In genomic region chr19:30228113-30228725, GRCh38 we compare ENCODE assay signal across 8 cellular contexts.
DNase-seq lines count a peak whose midpoint lies in the region; ATAC-seq and TF ChIP-seq lines count a peak whose summit lies in the region.

No MANE protein-coding gene starts in this region.

- H3K27me3 ChIP-seq in SK-N-SH (ENCODE audit: insufficient read depth) (peaks cover 13% of the 10 kb centered on the region), heart left ventricle (peaks cover 3 to 77% (median 47%) of the 10 kb centered on the region in 9 donors)

- intact Hi-C loops in heart left ventricle (cut with DNase I) (loop anchor here in 7 of 10 donors (5.0 to 10.0 kb wide), 6 partner anchors 177 to 427 kb away; no protein-coding TSS in a partner anchor), sciatic nerve (cut with DNase I) (loop anchor here (10.0 kb wide), 1 partner anchor 417 kb away; no protein-coding TSS in a partner anchor)

- H3K4me1 ChIP-seq in SK-N-SH (ENCODE audit: control insufficient read depth in 1 of 2, insufficient read depth in 2 of 2, low read depth in 1 of 2, low read length in 1 of 2) (peaks cover 7 to 32% of the 10 kb centered on the region in 2 experiments; a peak in 3 of 4 replicates), heart left ventricle (peaks cover 0 to 51% (median 15%) of the 10 kb centered on the region in 12 donors)

- TF ChIP-seq POLR2A in heart left ventricle (IDR thresholded peaks at IDR 0.05) = no peak

- CTCF ChIA-PET in SK-N-SH (lab: Yijun Ruan, JAX) = interaction anchor here (0.6 to 1.4 kb wide), 7 partner anchors 28 to 442 kb away, joined by 3 to 5 read pairs (median 3); no protein-coding TSS in a partner anchor

- H3K4me3 ChIP-seq in SK-N-SH (ENCODE audit: low read depth in 2 of 2, low read length in 1 of 2) (peak overlapping the region; percentile 57 to 71), heart left ventricle (peak overlapping the region; percentile 41 to 69 (median 56))

- POLR2A ChIA-PET in SK-N-SH (lab: Yijun Ruan, JAX) = no interaction called here

- no peak for TF ChIP-seq RAD21 in SK-N-SH (IDR thresholded peaks at IDR 0.05; ENCODE audit: low read length)

- H3K4me2 ChIP-seq in SK-N-SH = peak overlapping the region; percentile 89

- no peak overlapping the region for H2AFZ ChIP-seq in SK-N-SH (ENCODE audit: low read depth)

- TF ChIP-seq CTCF in SK-N-SH (IDR thresholded peaks at IDR 0.05) = no peak
- no peak for TF ChIP-seq CTCF in heart left ventricle (IDR thresholded peaks at IDR 0.05)

- peak overlapping the region in 1 of 2 experiments; percentile 89; a peak in 2 of 4 replicates for H3K27ac ChIP-seq in SK-N-SH (ENCODE audit: low read depth in 2 of 2, low read length in 1 of 2)
- peak overlapping the region in 6 of 12 donors; percentile 25 to 82 (median 55) for H3K27ac ChIP-seq in heart left ventricle

- no peak for TF ChIP-seq EP300 in SK-N-SH (IDR thresholded peaks at IDR 0.05; ENCODE audit: borderline replicate concordance in 1 of 2, low read depth in 1 of 2, low read length in 1 of 2)

- no peaks in the 10 kb centered on the region for H3K9me2 ChIP-seq in SK-N-SH

- 4% methylated on average over 43 of the region's 43 CpGs for WGBS in SK-N-SH (ENCODE audit: low lambda C conversion rate)
- 1% methylated on average over 42 to 43 of the region's 43 CpGs for WGBS in heart left ventricle, 4 donors

- ATAC-seq in heart left ventricle (no peak), sciatic nerve (peak; percentile 37), HG02642 (IDR thresholded peaks at IDR 0.05; ENCODE audit: poor library complexity, unreplicated experiment) (no peak)

- H3K9ac ChIP-seq in SK-N-SH = no peak overlapping the region

- no peaks in the 10 kb centered on the region for H3F3A ChIP-seq in SK-N-SH (replicated peaks; ENCODE audit: insufficient read depth)

- H3K36me3 ChIP-seq in SK-N-SH (replicated peaks in 1 of 2; ENCODE audit: control insufficient read depth in 1 of 2, insufficient read depth in 2 of 2, low read length in 1 of 2) (no peaks in the 10 kb centered on the region), heart left ventricle (no peaks in the 10 kb centered on the region)

- no peaks in the 10 kb centered on the region for H3K79me2 ChIP-seq in SK-N-SH (ENCODE audit: insufficient read depth)

- H3K9me3 ChIP-seq in SK-N-SH (no peaks in the 10 kb centered on the region), heart left ventricle (no peaks in the 10 kb centered on the region)

- DNase-seq in GM03348 (ENCODE audit: low spot score) (peak; percentile 61), SK-N-SH (peak; percentile 80), heart left ventricle (no peak), sciatic nerve (ENCODE audit: low spot score) (no peak), KG1 (lab: John Stamatoyannopoulos, UW) (no peak), NCI-H510A treated with DMSO at 0.1 percent for 48 hours (lab: John Stamatoyannopoulos, UW) (no peak), DMS53 treated with DMSO at 0.1 percent for 48 hours (lab: John Stamatoyannopoulos, UW; ENCODE audit: unreplicated experiment) (no peak)

- H4K20me1 ChIP-seq in SK-N-SH (ENCODE audit: insufficient read depth) = no peaks in the 10 kb centered on the region

TF ChIP-seq in SK-N-SH, 30 proteins besides CTCF, POLR2A, EP300 and RAD21:
- TF ChIP-seq REST (IDR thresholded peaks at IDR 0.05; ENCODE audit: low read depth, low read length) = no peak
- TF ChIP-seq MEF2A (IDR thresholded peaks at IDR 0.05; ENCODE audit: borderline replicate concordance, low read depth) = no peak
- TF ChIP-seq IRF3 (IDR thresholded peaks at IDR 0.05; ENCODE audit: low read depth, low read length) = no peak
- no peak for TF ChIP-seq RFX5 (IDR thresholded peaks at IDR 0.05; ENCODE audit: low read length)
- no peak for TF ChIP-seq NRF1 (IDR thresholded peaks at IDR 0.05; ENCODE audit: low read depth, low read length)
- no peak for TF ChIP-seq ZBTB33 (IDR thresholded peaks at IDR 0.05; ENCODE audit: borderline replicate concordance, low read depth)
- no peak for TF ChIP-seq SMC3 (IDR thresholded peaks at IDR 0.05; ENCODE audit: low read depth, low read length)
- TF ChIP-seq PBX3 (IDR thresholded peaks at IDR 0.05) = no peak
- TF ChIP-seq USF1 (IDR thresholded peaks at IDR 0.05; ENCODE audit: borderline replicate concordance, low read depth) = no peak
- no peak for TF ChIP-seq SIN3A (IDR thresholded peaks at IDR 0.05; ENCODE audit: borderline replicate concordance, low read depth, low read length)
- TF ChIP-seq USF2 (IDR thresholded peaks at IDR 0.05; ENCODE audit: borderline replicate concordance, low read depth, low read length) = no peak
- TF ChIP-seq CHD2 (IDR thresholded peaks at IDR 0.05; ENCODE audit: low read length, partially characterized antibody) = no peak
- TF ChIP-seq RCOR1 (IDR thresholded peaks at IDR 0.05; ENCODE audit: low read length) = no peak
- no peak for TF ChIP-seq GABPA (IDR thresholded peaks at IDR 0.05; ENCODE audit: low read depth)
- no peak for TF ChIP-seq GATA2 (CRISPR knock-in tag; IDR thresholded peaks at IDR 0.05)

Comparison
In these comparisons a context has a peak if more than half of its experiments do, and no peak if none do; other contexts are left out.
1. DNase-seq: peak in GM03348 (single experiment) and SK-N-SH (single experiment); none in heart left ventricle (0 of 5), sciatic nerve (single experiment), KG1 (single experiment), NCI-H510A treated with DMSO at 0.1 percent for 48 hours (single experiment) and DMS53 treated with DMSO at 0.1 percent for 48 hours (single experiment).